In genomic region chr2:207353836-207354235, GRCh38 we compare ENCODE assay signal across 8 cellular contexts.
"Had no signal": no experiment of that assay in that cellular context is flagged by ENCODE, and none has a peak within 500 bp of the region (broad histone marks: within the 10 kb centered on the region; RNA-seq: fewer than 3 reads in every experiment).

No MANE protein-coding gene starts in this region.

- H3K9me3 ChIP-seq: HAP-1 had no signal

- H3K4me3 ChIP-seq: HAP-1 had no signal

- H3K9ac ChIP-seq: KMS-11 had no signal

- DNase-seq: GOT3, H7, HFFc6, IMR-90, KBM-7 had no signal

- H3K27ac ChIP-seq: HL-60, KMS-11 had no signal

- H3K27ac Mint-ChIP-seq: HFFc6 had no signal

- H3K9me3 Mint-ChIP-seq: HFFc6 had no signal

- H3K4me1 ChIP-seq: HAP-1 had no signal

- H3K36me3 ChIP-seq: HAP-1 had no signal

- H3K4me3 Mint-ChIP-seq: HFFc6 had no signal

- H3K4me2 ChIP-seq: KMS-11 had no signal
